In genomic region chr9:14211564-14211963, GRCh38 we compare ENCODE assay signal across 21 cellular contexts.
DNase-seq lines count a peak whose midpoint lies in the region; TF ChIP-seq lines count a peak whose summit lies in the region.
"Had no signal": no experiment of that assay in that cellular context is flagged by ENCODE, and none has a peak within 500 bp of the region (broad histone marks: within the 10 kb centered on the region; RNA-seq: fewer than 3 reads in every experiment).

No MANE protein-coding gene starts in this region.

- H3K9me3 ChIP-seq in Peyer's patch (no peaks in the 10 kb centered on the region), skeletal muscle satellite cell (replicated peaks; ENCODE audit: low read length) (no peaks in the 10 kb centered on the region)
- H3K9me3 ChIP-seq: ascending aorta, heart right ventricle, vagina had no signal

- H3K9ac ChIP-seq in skeletal muscle satellite cell (ENCODE audit: low read depth, low read length), result no peak overlapping the region

- peak overlapping the region; percentile 24 for H3K4me2 ChIP-seq in skeletal muscle satellite cell (ENCODE audit: low read length)

- H3K4me1 ChIP-seq in Peyer's patch (peaks cover 0 to 32% (median 0%) of the 10 kb centered on the region in 4 donors), skeletal muscle satellite cell (ENCODE audit: control insufficient read depth, insufficient read depth, low read length) (peaks cover 62% of the 10 kb centered on the region)

- TF ChIP-seq CTCF in Peyer's patch (IDR thresholded peaks at IDR 0.05) (no peak), epithelial cell of esophagus (IDR thresholded peaks at IDR 0.05; ENCODE audit: insufficient read depth, low read depth, low read length, missing control alignments) (no peak)

- H3K4me3 ChIP-seq in Peyer's patch (no peak overlapping the region), epithelial cell of esophagus (ENCODE audit: low read length) (no peak overlapping the region), skeletal muscle satellite cell (ENCODE audit: low read length) (no peak overlapping the region)
- H3K4me3 ChIP-seq: ascending aorta, heart right ventricle, lung, vagina had no signal

- no peaks in the 10 kb centered on the region for H3K36me3 ChIP-seq in Peyer's patch
- H3K36me3 ChIP-seq in skeletal muscle satellite cell (ENCODE audit: insufficient read depth, low read length), result no peaks in the 10 kb centered on the region
- H3K36me3 ChIP-seq: ascending aorta, heart right ventricle, vagina had no signal

- H3K27me3 ChIP-seq in Peyer's patch, result no peaks in the 10 kb centered on the region
- H3K27me3 ChIP-seq in skeletal muscle satellite cell (ENCODE audit: control insufficient read depth, insufficient read depth, low read length), result no peaks in the 10 kb centered on the region
- H3K27me3 ChIP-seq: ascending aorta, heart right ventricle, vagina had no signal

- peak; percentile 4 for DNase-seq in NK-92 treated with Interleukin-12 subunit alpha and Interleukin-12 subunit beta, amount 100 ng/mL, for 24 hours (lab: John Stamatoyannopoulos, UW)
- DNase-seq in NK-92 (lab: John Stamatoyannopoulos, UW; ENCODE audit: unreplicated experiment) (no peak), Peyer's patch (no peak), epithelial cell of esophagus (ENCODE audit: low read depth) (peak; percentile 23), pons (ENCODE audit: low spot score) (no peak), GF-D8 (lab: John Stamatoyannopoulos, UW) (no peak), cerebellum (ENCODE audit: low spot score) (no peak)
- DNase-seq: activated CD8-positive, alpha-beta T cell treated with anti-CD3 and anti-CD28 coated beads for 36 hours; activated naive CD4-positive, alpha-beta T cell treated with anti-CD3 and anti-CD28 coated beads, Interleukin-2, amount 50 U/mL, for 16 hours; activated T-cell treated with anti-CD3 and anti-CD28 coated beads, Interleukin-2, amount 50 U/mL, for 1 hour; CD4-positive, CD25-positive, alpha-beta regulatory T cell; H9; heart right ventricle; naive B cell; NCI-H2227 treated with DMSO at 0.1 percent for 48 hours; stimulated activated CD4-positive, alpha-beta T cell treated with anti-CD3 and anti-CD28 coated beads, Interleukin-2, amount 100 ng/mL, for 48 hours; T-cell had no signal

- no peak for TF ChIP-seq POLR2A in Peyer's patch (IDR thresholded peaks at IDR 0.05)

- peak overlapping the region in 3 of 4 donors; percentile 16 to 79 (median 29) for H3K27ac ChIP-seq in Peyer's patch
- H3K27ac ChIP-seq: ascending aorta, vagina had no signal

Comparison
In these comparisons a context has a peak if more than half of its experiments do, and no peak if none do; other contexts are left out.
1. DNase-seq: peak in NK-92 treated with Interleukin-12 subunit alpha and Interleukin-12 subunit beta, amount 100 ng/mL, for 24 hours (single experiment) and epithelial cell of esophagus (single experiment); none in NK-92 (single experiment), Peyer's patch (0 of 3), pons (single experiment), GF-D8 (single experiment) and cerebellum (single experiment).